23 cellular contexts compared by ENCODE assay signal in genomic region chr6:25701807-25702206, GRCh38. TPM values are rescaled to one million over a fixed set of nuclear protein-coding genes. Genes with fewer than 3 reads are reported as not detected.
DNase-seq lines count a peak whose midpoint lies in the region; ATAC-seq and TF ChIP-seq lines count a peak whose summit lies in the region.
"Had no signal": no experiment of that assay in that cellular context is flagged by ENCODE, and none has a peak within 500 bp of the region (broad histone marks: within the 10 kb centered on the region; RNA-seq: fewer than 3 reads in every experiment).

No MANE protein-coding gene starts in this region.

- intact Hi-C loops in PC-3 (cut with micrococcal nuclease) (no loop called here), mucosa of descending colon (cut with DNase I, micrococcal nuclease) (no loop called here)
- intact Hi-C loops in naive thymus-derived CD4-positive, alpha-beta T cell (cut with micrococcal nuclease): no loop called here

- H3K36me3 Mint-ChIP-seq in endothelial cell (ENCODE audit: low read depth, unreplicated experiment): no peaks in the 10 kb centered on the region
- H3K36me3 Mint-ChIP-seq in naive thymus-derived CD4-positive, alpha-beta T cell: no peaks in the 10 kb centered on the region
- H3K36me3 Mint-ChIP-seq: CD4-positive, alpha-beta memory T cell had no signal

- H3K4me1 ChIP-seq in PC-3 (ENCODE audit: insufficient read depth, low read length): no peaks in the 10 kb centered on the region
- no peaks in the 10 kb centered on the region for H3K4me1 ChIP-seq in mucosa of descending colon (ENCODE audit: low read depth)
- no peaks in the 10 kb centered on the region for H3K4me1 ChIP-seq in naive thymus-derived CD4-positive, alpha-beta T cell (ENCODE audit: control insufficient read depth in 2 of 2, insufficient read depth in 2 of 2, low read length in 2 of 2)

- H3K9me3 ChIP-seq in PC-3 (ENCODE audit: low read length): no peaks in the 10 kb centered on the region
- no peaks in the 10 kb centered on the region for H3K9me3 ChIP-seq in mucosa of descending colon
- no peaks in the 10 kb centered on the region for H3K9me3 ChIP-seq in naive thymus-derived CD4-positive, alpha-beta T cell (ENCODE audit: control insufficient read depth in 2 of 3, low read length in 3 of 3)
- H3K9me3 ChIP-seq: A549, BE2C had no signal

- no peak overlapping the region for H3K9ac ChIP-seq in PC-3 (ENCODE audit: low read length)
- H3K9ac ChIP-seq: BLaER1 treated with 17β-estradiol and CSF1 and Interleukin-3, amounts not matched to agents 10 nM and 100 nM had no signal

- H3K79me2 ChIP-seq in PC-3 (ENCODE audit: low read length): no peaks in the 10 kb centered on the region

- CTCF ChIA-PET in PC-3 (lab: Charles Lee): no interaction called here
- CTCF ChIA-PET in naive thymus-derived CD4-positive, alpha-beta T cell (lab: Charles Lee): no interaction called here

- POLR2A ChIA-PET in PC-3 (lab: Charles Lee; ENCODE audit: unreplicated experiment): no interaction called here
- POLR2A ChIA-PET in naive thymus-derived CD4-positive, alpha-beta T cell (lab: Charles Lee): no interaction called here

- H3F3A ChIP-seq in PC-3 (ENCODE audit: low read length, unreplicated experiment): no peaks in the 10 kb centered on the region

- no peak overlapping the region for H2AFZ ChIP-seq in PC-3 (ENCODE audit: low read length)

- DNase-seq in PC-3 (peak; percentile 32), endothelial cell (ENCODE audit: low spot score) (no peak), mucosa of descending colon (no peak), DMS79 (lab: John Stamatoyannopoulos, UW) (no peak), 8988T (no peak), NCI-H1048 (lab: John Stamatoyannopoulos, UW) (no peak)
- DNase-seq in naive thymus-derived CD4-positive, alpha-beta T cell: no peak
- DNase-seq: ACHN; AML-193; BE2C; Calu3; CD4-positive, alpha-beta memory T cell; COR-L47; DMS53; DND-41; H9 had no signal

- H3K27me3 ChIP-seq in PC-3 (ENCODE audit: low read length): peaks cover 36% of the 10 kb centered on the region
- H3K27me3 ChIP-seq in naive thymus-derived CD4-positive, alpha-beta T cell (ENCODE audit: control insufficient read depth in 2 of 2, insufficient read depth in 2 of 2, low read length in 2 of 2): no peaks in the 10 kb centered on the region
- H3K27me3 ChIP-seq: BE2C; BLaER1 treated with 17β-estradiol and CSF1 and Interleukin-3, amounts not matched to agents 10 nM and 100 nM had no signal

- H3K27ac ChIP-seq in C4-2B: peak overlapping the region; percentile 19
- no peak overlapping the region for H3K27ac ChIP-seq in PC-3 (ENCODE audit: low read length)
- no peak overlapping the region for H3K27ac ChIP-seq in naive thymus-derived CD4-positive, alpha-beta T cell (ENCODE audit: low read depth, low read length)
- H3K27ac ChIP-seq: 22Rv1; A549; BLaER1 treated with 17β-estradiol and CSF1 and Interleukin-3, amounts not matched to agents 10 nM and 100 nM had no signal

- peak overlapping the region; percentile 31 for H3K4me3 Mint-ChIP-seq in endothelial cell (ENCODE audit: unreplicated experiment)
- no peak overlapping the region for H3K4me3 Mint-ChIP-seq in naive thymus-derived CD4-positive, alpha-beta T cell
- H3K4me3 Mint-ChIP-seq: CD4-positive, alpha-beta memory T cell; GM23338; H9 had no signal

- no peak overlapping the region for H3K4me2 ChIP-seq in PC-3 (ENCODE audit: low read length)
- H3K4me2 ChIP-seq: A549; BLaER1 treated with 17β-estradiol and CSF1 and Interleukin-3, amounts not matched to agents 10 nM and 100 nM; GM23338 had no signal

- TF ChIP-seq CTCF in C4-2B (conservative IDR thresholded peaks at IDR 0.05): no peak
- no peak for TF ChIP-seq CTCF in PC-3 (conservative IDR thresholded peaks at IDR 0.05; ENCODE audit: low read depth, low read length)
- no peak for TF ChIP-seq CTCF in endothelial cell (IDR thresholded peaks at IDR 0.05; ENCODE audit: unreplicated experiment)
- no peak for TF ChIP-seq CTCF in mucosa of descending colon (IDR thresholded peaks at IDR 0.05)

- H3K4me1 Mint-ChIP-seq in endothelial cell (ENCODE audit: unreplicated experiment): peaks cover 13% of the 10 kb centered on the region
- no peaks in the 10 kb centered on the region for H3K4me1 Mint-ChIP-seq in naive thymus-derived CD4-positive, alpha-beta T cell
- H3K4me1 Mint-ChIP-seq: CD4-positive, alpha-beta memory T cell; GM23338; H9 had no signal

- no peaks in the 10 kb centered on the region for H3K9me2 ChIP-seq in PC-3 (replicated peaks; ENCODE audit: low read length)

- ATAC-seq in PC-3 (peak; percentile 27; the same call in 1 of the 2 replicates), mucosa of descending colon (peak; percentile 85)
- ATAC-seq in naive thymus-derived CD4-positive, alpha-beta T cell: no peak
- ATAC-seq: A549, GM23338, HCT116 had no signal

- H3K4me3 ChIP-seq in PC-3 (ENCODE audit: low read length): no peak overlapping the region
- H3K4me3 ChIP-seq in mucosa of descending colon: no peak overlapping the region
- no peak overlapping the region for H3K4me3 ChIP-seq in naive thymus-derived CD4-positive, alpha-beta T cell (ENCODE audit: low read length)
- H3K4me3 ChIP-seq: A549; BLaER1 treated with 17β-estradiol and CSF1 and Interleukin-3, amounts not matched to agents 10 nM and 100 nM; GM23338 had no signal

- H3K36me3 ChIP-seq in PC-3 (ENCODE audit: low read depth, low read length) (no peaks in the 10 kb centered on the region), mucosa of descending colon (ENCODE audit: low read depth) (no peaks in the 10 kb centered on the region)
- no peaks in the 10 kb centered on the region for H3K36me3 ChIP-seq in naive thymus-derived CD4-positive, alpha-beta T cell (ENCODE audit: control insufficient read depth in 2 of 3, insufficient read depth in 3 of 3, low read length in 3 of 3)
- H3K36me3 ChIP-seq: BE2C; BLaER1 treated with 17β-estradiol and CSF1 and Interleukin-3, amounts not matched to agents 10 nM and 100 nM had no signal

- H4K20me1 ChIP-seq in PC-3 (ENCODE audit: low read length): no peaks in the 10 kb centered on the region
- H4K20me1 ChIP-seq: BLaER1 treated with 17β-estradiol and CSF1 and Interleukin-3, amounts not matched to agents 10 nM and 100 nM had no signal

- no peaks in the 10 kb centered on the region for H3K9me3 Mint-ChIP-seq in endothelial cell (ENCODE audit: unreplicated experiment)
- peaks cover 0 to 2% (median 0%) of the 10 kb centered on the region in 11 donors for H3K9me3 Mint-ChIP-seq in naive thymus-derived CD4-positive, alpha-beta T cell
- H3K9me3 Mint-ChIP-seq: CD4-positive, alpha-beta memory T cell; GM23338; H9 had no signal

- no peak overlapping the region for H3K27ac Mint-ChIP-seq in endothelial cell (ENCODE audit: unreplicated experiment)
- H3K27ac Mint-ChIP-seq in naive thymus-derived CD4-positive, alpha-beta T cell: no peak overlapping the region
- H3K27ac Mint-ChIP-seq: CD4-positive, alpha-beta memory T cell; GM23338 had no signal

- peaks cover 2% of the 10 kb centered on the region for H3K27me3 Mint-ChIP-seq in endothelial cell (ENCODE audit: unreplicated experiment)
- peaks cover 2 to 29% (median 15%) of the 10 kb centered on the region in 5 donors for H3K27me3 Mint-ChIP-seq in naive thymus-derived CD4-positive, alpha-beta T cell

- no TSS peak for BruUV-seq in PC-3 (replicated peaks; lab: Mats Ljungman, UMichigan)

RNA-seq across cellular contexts. Expression of gene SCGN, which starts 49.8 kb away (rescaled TPM):
- total RNA-seq in PC-3 (2014; rRNA removed) (not detected in 2 replicates), endothelial cell (ENCODE audit: unreplicated experiment) (0.85 TPM), mucosa of descending colon (10 to 100 TPM in 1 of 3 donors, 1 to 10 TPM in 2; 6.4 to 18.5 (median 7.4) TPM)
- not detected for total RNA-seq in naive thymus-derived CD4-positive, alpha-beta T cell
- polyA plus RNA-seq in naive thymus-derived CD4-positive, alpha-beta T cell: not detected
- total RNA-seq: CD4-positive, alpha-beta memory T cell; GM23338; H4; H9 had no signal
- polyA plus RNA-seq: CD4-positive, alpha-beta memory T cell; GM23338 had no signal

RNA-seq across cellular contexts. Expression of gene SLC17A4, which starts 52.7 kb away (rescaled TPM):
- total RNA-seq in PC-3 (2014; rRNA removed) (not detected in 2 replicates), endothelial cell (ENCODE audit: unreplicated experiment) (not detected), mucosa of descending colon (100 to 1,000 TPM in 1 of 3 donors, 10 to 100 TPM in 2; 30.2 to 107 (median 40.1) TPM)
- total RNA-seq in naive thymus-derived CD4-positive, alpha-beta T cell: not detected
- not detected for polyA plus RNA-seq in naive thymus-derived CD4-positive, alpha-beta T cell
- total RNA-seq: CD4-positive, alpha-beta memory T cell; GM23338; H4; H9 had no signal
- polyA plus RNA-seq: CD4-positive, alpha-beta memory T cell; GM23338 had no signal

Comparison
In these comparisons a context has a peak if more than half of its experiments do, and no peak if none do; other contexts are left out.
1. RNA of gene SLC17A4, which starts 52.7 kb away (total RNA-seq): 30.2 to 107 TPM in mucosa of descending colon; not detected in endothelial cell (single experiment), not detected in PC-3 and not detected in naive thymus-derived CD4-positive, alpha-beta T cell; every median in the first group is over 10 times any median in the second.